In the genomic region with DNA sequence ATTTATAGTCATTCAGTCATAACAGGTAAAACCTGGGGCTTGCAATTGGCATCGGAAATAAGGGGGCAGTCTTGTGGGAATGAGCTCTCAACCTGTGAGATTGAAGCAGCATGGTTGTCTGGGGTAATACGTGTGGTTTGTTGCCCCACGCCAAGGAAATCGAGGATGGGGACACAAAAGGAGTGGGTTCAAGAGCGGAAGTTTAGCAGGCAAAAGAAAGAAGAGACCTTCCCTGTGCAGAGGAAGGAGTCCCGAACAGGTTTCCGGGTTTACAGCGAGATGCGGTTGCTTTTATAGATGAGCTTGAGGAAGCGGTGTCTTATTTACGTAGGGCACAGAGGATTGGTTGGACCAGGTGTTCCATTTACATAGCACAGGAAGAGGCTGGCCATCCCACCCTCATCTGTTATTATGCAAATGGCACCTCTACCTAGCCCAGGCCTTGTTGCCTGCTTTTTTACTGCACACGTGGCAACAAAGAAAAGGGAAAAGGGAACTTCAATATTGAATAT, we compare ENCODE assay signal across 8 cellular contexts. TPM values are rescaled to one million over a fixed set of nuclear protein-coding genes. Genes with fewer than 3 reads are reported as not detected.
DNase-seq lines count a peak whose midpoint lies in the region; ATAC-seq and TF ChIP-seq lines count a peak whose summit lies in the region.

No MANE protein-coding gene starts in this region.

- peak overlapping the region; percentile 2; the same call in 1 of the 2 replicates for H3K9ac ChIP-seq in HUES48 (ENCODE audit: low read depth, low read length)

- H3K27me3 ChIP-seq in CD4-positive, alpha-beta memory T cell (ENCODE audit: insufficient read depth, low read length), result no peaks in the 10 kb centered on the region
- H3K27me3 ChIP-seq in HUES48 (ENCODE audit: control insufficient read depth, insufficient read depth, low read length) (no peaks in the 10 kb centered on the region), Peyer's patch (no peaks in the 10 kb centered on the region)

- H3K9me3 ChIP-seq in CD4-positive, alpha-beta memory T cell (ENCODE audit: control insufficient read depth in 1 of 2, low read length in 2 of 2), result peaks cover 0 to 3% of the 10 kb centered on the region in 2 donors
- H3K9me3 ChIP-seq in HUES48 (ENCODE audit: control insufficient read depth, insufficient read depth, low read length) (peaks cover 10% of the 10 kb centered on the region), Peyer's patch (peaks cover 0 to 5% (median 2%) of the 10 kb centered on the region in 4 donors)

- peak overlapping the region; percentile 47 for H3K27ac ChIP-seq in CD4-positive, alpha-beta memory T cell (ENCODE audit: low read depth, low read length)
- H3K27ac ChIP-seq in HUES48 (ENCODE audit: low read depth, low read length) (peak overlapping the region; percentile 15), Peyer's patch (peak overlapping the region; percentile 62 to 79 (median 69))

- TF ChIP-seq POLR2A in Peyer's patch (IDR thresholded peaks at IDR 0.05), result peak; percentile 71 to 81

- peaks cover 0 to 12% of the 10 kb centered on the region in 2 donors for H3K36me3 Mint-ChIP-seq in CD4-positive, alpha-beta memory T cell
- no peaks in the 10 kb centered on the region for H3K36me3 Mint-ChIP-seq in activated naive CD4-positive, alpha-beta T cell treated with anti-CD3 and anti-CD28 coated beads for 36 hours (ENCODE audit: low read depth)
- peaks cover 0 to 4% (median 1%) of the 10 kb centered on the region in 3 donors for H3K36me3 Mint-ChIP-seq in immature natural killer cell

- peak overlapping the region; percentile 91 to 99 (median 97) for H3K27ac Mint-ChIP-seq in CD4-positive, alpha-beta memory T cell
- H3K27ac Mint-ChIP-seq in activated naive CD4-positive, alpha-beta T cell treated with anti-CD3 and anti-CD28 coated beads for 36 hours, result peak overlapping the region; percentile 95
- H3K27ac Mint-ChIP-seq in immature natural killer cell, result peak overlapping the region; percentile 52 to 92 (median 84)

- H3K27me3 Mint-ChIP-seq in CD4-positive, alpha-beta memory T cell, result peaks cover 0 to 2% of the 10 kb centered on the region in 2 donors
- H3K27me3 Mint-ChIP-seq in activated naive CD4-positive, alpha-beta T cell treated with anti-CD3 and anti-CD28 coated beads for 36 hours (ENCODE audit: low read depth), result no peaks in the 10 kb centered on the region
- H3K27me3 Mint-ChIP-seq in immature natural killer cell (ENCODE audit: low read depth in 3 of 3), result peaks cover 14 to 26% (median 21%) of the 10 kb centered on the region in 3 donors

- TF ChIP-seq CTCF in Peyer's patch (IDR thresholded peaks at IDR 0.05), result no peak

- peak overlapping the region; percentile 83 to 97 (median 91) for H3K4me3 Mint-ChIP-seq in CD4-positive, alpha-beta memory T cell
- H3K4me3 Mint-ChIP-seq in activated naive CD4-positive, alpha-beta T cell treated with anti-CD3 and anti-CD28 coated beads for 36 hours, result peak overlapping the region; percentile 86
- peak overlapping the region; percentile 84 to 93 (median 87) for H3K4me3 Mint-ChIP-seq in immature natural killer cell

- ATAC-seq in GM18858 (IDR thresholded peaks at IDR 0.05; ENCODE audit: unreplicated experiment) (no peak), GM18502 (IDR thresholded peaks at IDR 0.05; ENCODE audit: poor library complexity, unreplicated experiment) (no peak)

- peak; percentile 81 to 88 (median 88) for DNase-seq in CD4-positive, alpha-beta memory T cell
- DNase-seq in Peyer's patch, result peak in 2 of 3 donors; percentile 81 to 82
- peak; percentile 75 for DNase-seq in activated naive CD4-positive, alpha-beta T cell treated with anti-CD3 and anti-CD28 coated beads for 36 hours
- DNase-seq in immature natural killer cell, result peak; percentile 68 to 77 (median 73)
- peak; percentile 46 for DNase-seq in stimulated activated CD8-positive, alpha-beta memory T cell treated with anti-CD3 and anti-CD28 coated beads, Interleukin-4, amount 100 ng/mL, for 48 hours

- peaks cover 21% of the 10 kb centered on the region for H3K4me1 ChIP-seq in CD4-positive, alpha-beta memory T cell (ENCODE audit: insufficient read depth, low read length)
- peaks cover 18% of the 10 kb centered on the region for H3K4me1 ChIP-seq in HUES48 (ENCODE audit: control insufficient read depth, insufficient read depth, low read length)
- peaks cover 0 to 19% (median 7%) of the 10 kb centered on the region in 4 donors for H3K4me1 ChIP-seq in Peyer's patch

- peaks cover 0 to 10% (median 7%) of the 10 kb centered on the region in 8 donors for H3K9me3 Mint-ChIP-seq in CD4-positive, alpha-beta memory T cell
- peaks cover 6% of the 10 kb centered on the region for H3K9me3 Mint-ChIP-seq in activated naive CD4-positive, alpha-beta T cell treated with anti-CD3 and anti-CD28 coated beads for 36 hours
- H3K9me3 Mint-ChIP-seq in immature natural killer cell, result peaks cover 0 to 12% (median 7%) of the 10 kb centered on the region in 6 donors

- intact Hi-C loops in CD4-positive, alpha-beta memory T cell (cut with micrococcal nuclease), result loop anchor here (1.0 to 5.0 kb wide), 2 partner anchors 95 to 117 kb away; partner anchors contain the start of genes IL10RB and TMEM50B
- intact Hi-C loops in activated naive CD4-positive, alpha-beta T cell treated with anti-CD3 and anti-CD28 coated beads for 36 hours (cut with micrococcal nuclease), result loop anchor here (5.0 kb wide), 1 partner anchor 635 kb away; the partner anchor contains the start of gene SYNJ1

- CTCF ChIA-PET in CD4-positive, alpha-beta memory T cell (lab: Charles Lee; ENCODE audit: partially characterized antibody), result interaction anchor here (0.6 to 5.5 kb wide), 61 partner anchors 12 to 946 kb away, joined by 3 to 90 read pairs (median 7); partner anchors contain the start of genes IFNAR1, IFNGR2, IL10RB and PAXBP1
- CTCF ChIA-PET in activated naive CD4-positive, alpha-beta T cell treated with anti-CD3 and anti-CD28 coated beads for 36 hours (lab: Charles Lee), result interaction anchor here (0.6 to 4.1 kb wide), 42 partner anchors 9 to 529 kb away, joined by 3 to 79 read pairs (median 6); partner anchors contain the start of genes IFNAR1 and TMEM50B

- POLR2A ChIA-PET in CD4-positive, alpha-beta memory T cell (lab: Charles Lee; ENCODE audit: partially characterized antibody), result interaction anchor here (0.6 to 5.3 kb wide), 48 partner anchors 10 to 634 kb away, joined by 3 to 114 read pairs (median 7); partner anchors contain the start of genes DNAJC28, DONSON, IFNAR1 and IFNAR2

- H3K36me3 ChIP-seq in CD4-positive, alpha-beta memory T cell (ENCODE audit: insufficient read depth, low read length), result no peaks in the 10 kb centered on the region
- H3K36me3 ChIP-seq in HUES48 (ENCODE audit: control insufficient read depth, insufficient read depth, low read length), result no peaks in the 10 kb centered on the region
- H3K36me3 ChIP-seq in Peyer's patch, result no peaks in the 10 kb centered on the region

- H3K4me3 ChIP-seq in CD4-positive, alpha-beta memory T cell (ENCODE audit: low read length in 2 of 2), result peak overlapping the region; percentile 47 to 58
- H3K4me3 ChIP-seq in HUES48 (ENCODE audit: low read depth, low read length) (peak overlapping the region; percentile 43), Peyer's patch (peak overlapping the region; percentile 5 to 35 (median 28))

- H3K4me1 Mint-ChIP-seq in CD4-positive, alpha-beta memory T cell, result peaks cover 13 to 22% (median 18%) of the 10 kb centered on the region in 4 donors
- peaks cover 17% of the 10 kb centered on the region for H3K4me1 Mint-ChIP-seq in activated naive CD4-positive, alpha-beta T cell treated with anti-CD3 and anti-CD28 coated beads for 36 hours (ENCODE audit: low read depth)
- peaks cover 18 to 22% of the 10 kb centered on the region in 2 donors for H3K4me1 Mint-ChIP-seq in immature natural killer cell

RNA-seq across cellular contexts. Expression of gene IFNAR1, which starts 37.3 kb away (rescaled TPM):
- 10 to 100 TPM; 60.1 to 62.5 TPM for total RNA-seq in CD4-positive, alpha-beta memory T cell
- 10 to 100 TPM; 52.5 to 64.4 TPM for polyA plus RNA-seq in CD4-positive, alpha-beta memory T cell
- total RNA-seq in Peyer's patch, result 10 to 100 TPM; 14.9 to 23.1 (median 21.9) TPM
- 10 to 100 TPM; 20.6 to 24.3 TPM for total RNA-seq in activated naive CD4-positive, alpha-beta T cell treated with anti-CD3 and anti-CD28 coated beads for 36 hours
- polyA plus RNA-seq in immature natural killer cell, result 10 to 100 TPM; 34.1 to 57.1 (median 40.6) TPM

RNA-seq across cellular contexts. Expression of gene IFNGR2, which starts 41.1 kb away (rescaled TPM):
- total RNA-seq in CD4-positive, alpha-beta memory T cell, result 10 to 100 TPM; 20.7 to 22.9 TPM
- polyA plus RNA-seq in CD4-positive, alpha-beta memory T cell, result 10 to 100 TPM in 1 of 2 donors, 1 to 10 TPM in 1; 8.7 to 24.3 TPM
- total RNA-seq in Peyer's patch, result 10 to 100 TPM; 53.7 to 96.3 (median 67.6) TPM
- total RNA-seq in activated naive CD4-positive, alpha-beta T cell treated with anti-CD3 and anti-CD28 coated beads for 36 hours, result 10 to 100 TPM; 16.3 to 17.5 TPM
- 1 to 10 TPM in 1 of 3 donors, under 1 TPM in 2; 0.35 to 2.0 (median 0.77) TPM for polyA plus RNA-seq in immature natural killer cell

Comparison
In these comparisons a context has a peak if more than half of its experiments do, and no peak if none do; other contexts are left out.
1. H3K27ac ChIP-seq: peak in every context shown above with its lines; median percentile 69 in Peyer's patch; 47 in CD4-positive, alpha-beta memory T cell; 15 in HUES48.